8 cellular contexts compared by ENCODE assay signal in genomic region chr11:64803163-64803845, GRCh38. TPM values are rescaled to one million over a fixed set of nuclear protein-coding genes. Genes with fewer than 3 reads are reported as not detected.
DNase-seq lines count a peak whose midpoint lies in the region; ATAC-seq and TF ChIP-seq lines count a peak whose summit lies in the region.

MAP4K2 (minus strand) TSS chr11:64803214; CDS start chr11:64803149, 65 bp downstream.

- H3K4me3 Mint-ChIP-seq in chondrocyte (ENCODE audit: unreplicated experiment), result peak within 1 kb of the TSS; percentile 93

- H3K36me3 Mint-ChIP-seq in chondrocyte (ENCODE audit: low read depth), result peaks cover 8% of the 10 kb centered on the region

- TF ChIP-seq CTCF in chondrocyte (IDR thresholded peaks at IDR 0.05), result peak; percentile 72

- peak; percentile 79 for DNase-seq in NCI-H226
- peak; percentile 73 to 79 for DNase-seq in activated CD4-positive, alpha-beta T cell treated with anti-CD3 and anti-CD28 coated beads for 24 hours (ENCODE audit: low read depth in 2 of 2)
- no peak for DNase-seq in chondrocyte (ENCODE audit: low spot score)
- DNase-seq in kidney glomerular epithelial cell (lab: John Stamatoyannopoulos, UW), result peak; percentile 67
- peak; percentile 91 for DNase-seq in stimulated activated CD4-positive, alpha-beta T cell treated with anti-CD3 and anti-CD28 coated beads, Interleukin-15, amount 100 ng/mL, for 24 hours

- peaks cover 16% of the 10 kb centered on the region for H3K4me1 Mint-ChIP-seq in chondrocyte (ENCODE audit: low read depth)

- no peaks in the 10 kb centered on the region for H3K27me3 Mint-ChIP-seq in chondrocyte (ENCODE audit: low read depth)

- no peaks in the 10 kb centered on the region for H3K9me3 Mint-ChIP-seq in chondrocyte (ENCODE audit: low read depth)

- H3K27ac Mint-ChIP-seq in chondrocyte (ENCODE audit: unreplicated experiment), result peak within 1 kb of the TSS; percentile 95

- peak; percentile 70 for ATAC-seq in GM18502 (IDR thresholded peaks at IDR 0.05; ENCODE audit: poor library complexity, unreplicated experiment)
- peak; percentile 45 for ATAC-seq in HG03097 (IDR thresholded peaks at IDR 0.05; ENCODE audit: low FRiP score, unreplicated experiment)
- no peak for ATAC-seq in GM18870 (IDR thresholded peaks at IDR 0.05; ENCODE audit: unreplicated experiment)

RNA-seq across cellular contexts. Expression of gene MAP4K2, which starts in this region (rescaled TPM):
- 11.3 to 17.8 TPM (median 13.4 TPM) in 3 replicates for total RNA-seq in chondrocyte
